In the genomic region with DNA sequence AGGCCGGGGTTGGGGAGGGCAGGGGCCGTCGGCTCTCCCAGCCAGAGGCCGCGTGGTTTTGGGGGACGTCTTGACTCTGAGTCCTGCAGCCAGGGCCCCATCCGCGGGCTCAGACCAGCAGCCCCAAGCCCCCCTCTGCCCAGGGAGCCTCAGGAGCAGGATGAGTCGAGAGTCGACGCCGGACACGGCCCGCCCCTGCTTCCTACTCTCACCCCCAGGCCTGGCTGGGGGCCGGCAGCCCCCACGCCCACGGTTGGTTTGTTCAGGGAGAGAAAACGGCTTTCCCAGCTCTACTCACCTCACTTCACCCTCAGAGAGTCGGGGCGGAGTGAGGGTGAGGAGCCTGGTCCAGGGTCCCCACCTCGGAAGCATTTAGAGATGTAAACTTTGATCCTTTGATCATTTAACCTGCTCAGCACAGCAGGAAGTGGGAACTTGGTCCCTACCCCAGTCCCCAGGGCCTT, we compare ENCODE assay signal across 8 cellular contexts. TPM values are rescaled to one million over a fixed set of nuclear protein-coding genes. Genes with fewer than 3 reads are reported as not detected.
A peak's percentile ranks its signal among the peaks of the same experiment; 100 is the strongest.
DNase-seq lines count a peak whose midpoint lies in the region; ATAC-seq and TF ChIP-seq lines count a peak whose summit lies in the region.

No MANE protein-coding gene starts in this region.

- H3K36me3 ChIP-seq in ES-I3 (ENCODE audit: insufficient read depth, low read length) (no peaks in the 10 kb centered on the region), OCI-LY7 (ENCODE audit: insufficient read depth, low read length) (no peaks in the 10 kb centered on the region), esophagus muscularis mucosa (no peaks in the 10 kb centered on the region)

- intact Hi-C loops in OCI-LY7 (cut with micrococcal nuclease; ENCODE audit: unreplicated experiment), result no loop called here
- intact Hi-C loops in esophagus muscularis mucosa (cut with DNase I), result no loop called here

- WGBS in esophagus muscularis mucosa, result 46% methylated on average over 18 of the region's 21 CpGs

- peaks cover 0 to 39% (median 13%) of the 10 kb centered on the region in 4 donors for H3K27me3 ChIP-seq in esophagus muscularis mucosa

- H3K9me3 Mint-ChIP-seq in progenitor cell of endocrine pancreas (ENCODE audit: low read depth), result no peaks in the 10 kb centered on the region

- no peaks in the 10 kb centered on the region for H3K9me2 ChIP-seq in OCI-LY7 (ENCODE audit: insufficient read depth, low read length)

- no peak for ATAC-seq in GM21786 (IDR thresholded peaks at IDR 0.05; ENCODE audit: unreplicated experiment)

- no peaks in the 10 kb centered on the region for H3K4me1 Mint-ChIP-seq in progenitor cell of endocrine pancreas (ENCODE audit: low read depth)

- H3K4me3 Mint-ChIP-seq in progenitor cell of endocrine pancreas (ENCODE audit: low read depth), result peak overlapping the region; percentile 41

- no peak overlapping the region for H3K27ac ChIP-seq in OCI-LY7 (ENCODE audit: low read depth, low read length, poor library complexity, severe bottlenecking)
- H3K27ac ChIP-seq in esophagus muscularis mucosa (replicated peaks in 1 of 4), result no peak overlapping the region

- in situ Hi-C loops in GM13976 (cut with MboI; ENCODE audit: low sequenced_read_pairs, unreplicated experiment), result no loop called here

- peak overlapping the region; percentile 80 for H3K9ac ChIP-seq in ES-I3 (ENCODE audit: low read depth, low read length)

- DNase-seq in OCI-LY7 (ENCODE audit: low spot score) (no peak), esophagus muscularis mucosa (ENCODE audit: extremely low spot score) (no peak), progenitor cell of endocrine pancreas (ENCODE audit: low spot score, unreplicated experiment) (no peak), A172 (ENCODE audit: low spot score) (no peak), SW480 (ENCODE audit: low spot score) (no peak), GM13976 (ENCODE audit: low spot score) (no peak)

- CTCF ChIA-PET in OCI-LY7 (lab: Charles Lee; ENCODE audit: unreplicated experiment), result no interaction called here

- no peaks in the 10 kb centered on the region for H3K36me3 Mint-ChIP-seq in progenitor cell of endocrine pancreas (ENCODE audit: insufficient read depth)

- H3K4me1 ChIP-seq in ES-I3 (ENCODE audit: insufficient read depth, low read length) (no peaks in the 10 kb centered on the region), OCI-LY7 (ENCODE audit: insufficient read depth, low read length, poor library complexity, severe bottlenecking) (no peaks in the 10 kb centered on the region), esophagus muscularis mucosa (peaks cover 4 to 18% (median 18%) of the 10 kb centered on the region in 4 donors)

- H3K4me3 ChIP-seq in OCI-LY7 (ENCODE audit: low read depth, low read length, poor library complexity, severe bottlenecking) (peak overlapping the region; percentile 63), esophagus muscularis mucosa (peak overlapping the region; percentile 50 to 56 (median 54))

- BruUV-seq in OCI-LY7 (replicated peaks; lab: Mats Ljungman, UMichigan), result no TSS peak

- no peak for TF ChIP-seq EP300 in esophagus muscularis mucosa (IDR thresholded peaks at IDR 0.05)

- H3K79me2 ChIP-seq in OCI-LY7 (ENCODE audit: insufficient read depth, low read depth, low read length), result no peaks in the 10 kb centered on the region

- H4K20me1 ChIP-seq in OCI-LY7 (ENCODE audit: insufficient read depth, low read length), result no peaks in the 10 kb centered on the region

- H3K27me3 Mint-ChIP-seq in progenitor cell of endocrine pancreas, result peaks cover 15% of the 10 kb centered on the region

- POLR2A ChIA-PET in OCI-LY7 (lab: Charles Lee), result no interaction called here

- H3K27ac Mint-ChIP-seq in progenitor cell of endocrine pancreas, result no peak overlapping the region

- H3K4me2 ChIP-seq in OCI-LY7 (ENCODE audit: low read length), result peak overlapping the region; percentile 53

- H3K9me3 ChIP-seq in ES-I3 (ENCODE audit: control insufficient read depth, insufficient read depth, low read length) (no peaks in the 10 kb centered on the region), OCI-LY7 (ENCODE audit: low read length) (no peaks in the 10 kb centered on the region), esophagus muscularis mucosa (no peaks in the 10 kb centered on the region)

- H2AFZ ChIP-seq in OCI-LY7 (ENCODE audit: low read length), result 0 out of 2 replicates have a peak overlapping the region, but pooled peaks have one; percentile 10

- TF ChIP-seq POLR2A in esophagus muscularis mucosa (IDR thresholded peaks at IDR 0.05; ENCODE audit: low read depth), result no peak

- TF ChIP-seq CTCF in OCI-LY7 (conservative IDR thresholded peaks at IDR 0.05; ENCODE audit: low read length) (no peak), esophagus muscularis mucosa (IDR thresholded peaks at IDR 0.05) (no peak), progenitor cell of endocrine pancreas (IDR thresholded peaks at IDR 0.05; ENCODE audit: unreplicated experiment) (no peak), GM13976 (IDR thresholded peaks at IDR 0.05; ENCODE audit: borderline replicate concordance, control extremely low read depth, extremely low read depth, insufficient read depth, missing control alignments) (no peak)

RNA-seq across cellular contexts. Expression of a gene that starts 6.9 kb away (rescaled TPM):
- total RNA-seq in OCI-LY7 (2014; rRNA removed; shearing (Covaris generic)), result 0.13 and 0.41 TPM in 2 replicates
- total RNA-seq in OCI-LY7 (2022) (0.59 and 1.4 TPM in 2 replicates), esophagus muscularis mucosa (1 to 10 TPM in 2 of 4 donors, under 1 TPM in 2; 0.45 to 2.5 (median 1.4) TPM), progenitor cell of endocrine pancreas (1.8 and 2.8 TPM in 2 replicates)
- 0.17 and 0.86 TPM in 2 replicates for total RNA-seq in A172 (2014; rRNA removed; shearing (Covaris generic))
